Comparison of ENCODE assay signal across 12 cellular contexts in the genomic region with DNA sequence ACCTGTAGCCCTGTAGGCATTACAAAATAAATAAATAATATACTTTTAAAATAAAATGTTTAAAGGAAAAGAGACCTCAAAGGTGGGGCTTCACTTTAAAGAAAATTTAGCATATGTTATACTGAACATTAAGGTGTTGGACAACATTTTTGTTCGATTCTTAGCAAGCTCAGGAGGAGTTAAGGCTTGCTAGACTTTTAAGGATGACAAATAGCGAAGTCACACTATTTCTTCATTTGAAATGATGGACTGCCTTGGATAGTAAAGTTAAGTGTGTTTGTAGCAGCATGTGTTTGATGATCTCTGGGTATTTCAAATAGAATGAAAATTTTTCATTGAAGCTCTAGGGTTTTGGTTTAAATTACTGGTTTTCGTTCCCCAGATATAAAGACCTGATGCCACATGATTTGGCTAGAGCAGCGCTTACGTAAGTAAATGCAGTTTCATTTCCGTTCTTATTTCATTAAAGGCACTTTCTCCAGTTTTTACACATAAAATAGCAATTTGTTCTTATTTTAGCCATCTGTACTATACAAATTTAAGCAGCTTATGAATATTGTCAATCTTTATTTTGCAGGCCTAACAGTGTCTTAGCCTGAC. TPM values are rescaled to one million over a fixed set of nuclear protein-coding genes. Genes with fewer than 3 reads are reported as not detected.
DNase-seq lines count a peak whose midpoint lies in the region; ATAC-seq and TF ChIP-seq lines count a peak whose summit lies in the region.
"Had no signal": no experiment of that assay in that cellular context is flagged by ENCODE, and none has a peak within 500 bp of the region (broad histone marks: within the 10 kb centered on the region; RNA-seq: fewer than 3 reads in every experiment).

No MANE protein-coding gene starts in this region.

- DNase-seq in GM06990 (ENCODE audit: extremely low read depth, insufficient read length): peak; percentile 9
- peak; percentile 89 for DNase-seq in Karpas-422
- no peak for DNase-seq in activated naive CD8-positive, alpha-beta T cell treated with anti-CD3 and anti-CD28 coated beads for 36 hours
- peak; percentile 47 for DNase-seq in medulla oblongata (ENCODE audit: extremely low spot score)
- DNase-seq in A172 (ENCODE audit: low spot score): no peak
- DNase-seq in NCI-H748 treated with DMSO at 0.1 percent for 48 hours (lab: John Stamatoyannopoulos, UW): no peak
- DNase-seq: activated CD4-positive, alpha-beta T cell treated with anti-CD3 and anti-CD28 coated beads, Interleukin-2, amount 50 U/mL, for 1 hour; CD4-positive, CD25-positive, alpha-beta regulatory T cell; NCI-H524; retina had no signal

- H3K4me3 ChIP-seq in GM06990 (replicated peaks; ENCODE audit: low read depth, low read length) (no peak overlapping the region), Karpas-422 (ENCODE audit: low read length) (peak overlapping the region; percentile 33)

- H3K9me3 ChIP-seq in Karpas-422 (ENCODE audit: low read length): no peaks in the 10 kb centered on the region

- H3K36me3 ChIP-seq in GM06990 (ENCODE audit: control insufficient read depth, insufficient read depth, low read length) (peaks cover 1% of the 10 kb centered on the region), Karpas-422 (ENCODE audit: insufficient read depth, low read length) (peaks cover 9% of the 10 kb centered on the region; the same call in 1 of the 2 replicates)

- H3K36me3 Mint-ChIP-seq in activated naive CD8-positive, alpha-beta T cell treated with anti-CD3 and anti-CD28 coated beads for 36 hours: peaks cover 2% of the 10 kb centered on the region

- H3K9me2 ChIP-seq in Karpas-422 (replicated peaks; ENCODE audit: insufficient read depth, low read length): no peaks in the 10 kb centered on the region

- H3K9me3 Mint-ChIP-seq in activated naive CD8-positive, alpha-beta T cell treated with anti-CD3 and anti-CD28 coated beads for 36 hours: no peaks in the 10 kb centered on the region
- H3K9me3 Mint-ChIP-seq: CD4-positive, CD25-positive, alpha-beta regulatory T cell had no signal

- peak overlapping the region; percentile 84 for H3K27ac ChIP-seq in Karpas-422 (ENCODE audit: low read length)

- H3K4me1 ChIP-seq in Karpas-422 (ENCODE audit: low read length): peaks cover 23% of the 10 kb centered on the region

- H3K27ac Mint-ChIP-seq in activated naive CD8-positive, alpha-beta T cell treated with anti-CD3 and anti-CD28 coated beads for 36 hours: peak overlapping the region; percentile 72

- peaks cover 9% of the 10 kb centered on the region for H3K4me1 Mint-ChIP-seq in activated naive CD8-positive, alpha-beta T cell treated with anti-CD3 and anti-CD28 coated beads for 36 hours

- no peak overlapping the region for H3K4me3 Mint-ChIP-seq in activated naive CD8-positive, alpha-beta T cell treated with anti-CD3 and anti-CD28 coated beads for 36 hours
- H3K4me3 Mint-ChIP-seq: CD4-positive, CD25-positive, alpha-beta regulatory T cell had no signal

- H3K79me2 ChIP-seq in Karpas-422 (ENCODE audit: low read length): no peaks in the 10 kb centered on the region

- ATAC-seq in HG02852 (IDR thresholded peaks at IDR 0.05; ENCODE audit: unreplicated experiment): no peak
- ATAC-seq in HG02885 (IDR thresholded peaks at IDR 0.05; ENCODE audit: poor library complexity, unreplicated experiment): no peak

- no peaks in the 10 kb centered on the region for H3K27me3 Mint-ChIP-seq in activated naive CD8-positive, alpha-beta T cell treated with anti-CD3 and anti-CD28 coated beads for 36 hours
- H3K27me3 Mint-ChIP-seq: CD4-positive, CD25-positive, alpha-beta regulatory T cell had no signal

- H3K9ac ChIP-seq in Karpas-422 (ENCODE audit: low read length): peak overlapping the region; percentile 11; the same call in 1 of the 2 replicates

- no peaks in the 10 kb centered on the region for H3K27me3 ChIP-seq in GM06990 (replicated peaks; ENCODE audit: control insufficient read depth, insufficient read depth, low read length)
- H3K27me3 ChIP-seq in Karpas-422 (ENCODE audit: low read length): no peaks in the 10 kb centered on the region

- no peak overlapping the region for H2AFZ ChIP-seq in Karpas-422 (ENCODE audit: low read length)

- H4K20me1 ChIP-seq in Karpas-422 (ENCODE audit: insufficient read depth, low read depth, low read length): 0 out of 2 replicates have a peak, but pooled peaks cover 6% of the 10 kb centered on the region

- no peak for TF ChIP-seq CTCF in GM06990 (IDR thresholded peaks at IDR 0.05; ENCODE audit: insufficient read depth, low read length, poor library complexity, severe bottlenecking)

- H3K4me2 ChIP-seq in Karpas-422 (ENCODE audit: low read depth, low read length, poor library complexity, severe bottlenecking): peak overlapping the region; percentile 81

RNA-seq across cellular contexts. Expression of a gene that starts 24.9 kb away (rescaled TPM):
- 40.7 and 48.8 TPM in 2 replicates for total RNA-seq in Karpas-422 (2014; rRNA removed; shearing (Covaris generic); ENCODE audit: low replicate concordance)
- 10 to 100 TPM; 70.2 to 73.2 TPM for total RNA-seq in activated naive CD8-positive, alpha-beta T cell treated with anti-CD3 and anti-CD28 coated beads for 36 hours
- 115 and 117 TPM in 2 replicates for total RNA-seq in A172 (2014; rRNA removed; shearing (Covaris generic))

RNA-seq across cellular contexts. Expression of a gene that starts 25.2 kb away (rescaled TPM):
- 99.9 and 113 TPM in 2 replicates for total RNA-seq in Karpas-422 (2014; rRNA removed; shearing (Covaris generic); ENCODE audit: low replicate concordance)
- total RNA-seq in activated naive CD8-positive, alpha-beta T cell treated with anti-CD3 and anti-CD28 coated beads for 36 hours: 100 to 1,000 TPM; 119 to 120 TPM
- 113 and 121 TPM in 2 replicates for total RNA-seq in A172 (2014; rRNA removed; shearing (Covaris generic))

Comparison
In these comparisons a context has a peak if more than half of its experiments do, and no peak if none do; other contexts are left out.
1. DNase-seq: peak in GM06990 (single experiment), Karpas-422 (single experiment) and medulla oblongata (single experiment); none in activated naive CD8-positive, alpha-beta T cell treated with anti-CD3 and anti-CD28 coated beads for 36 hours (single experiment), A172 (single experiment) and NCI-H748 treated with DMSO at 0.1 percent for 48 hours (single experiment).